ENCODE assay signal across 22 cellular contexts in genomic region chr6:49636368-49637332, GRCh38.
"Had no signal": no experiment of that assay in that cellular context is flagged by ENCODE, and none has a peak within 500 bp of the region (broad histone marks: within the 10 kb centered on the region; RNA-seq: fewer than 3 reads in every experiment).

Gene RHAG (minus strand): TSS chr6:49636839. CDS start chr6:49636812, 27 bp downstream.

- H3K27ac Mint-ChIP-seq: activated CD8-positive, alpha-beta memory T cell treated with anti-CD3 and anti-CD28 coated beads, Interleukin-2, amount 10 ng/mL, durations not matched to agents 7 days and 5 days; activated naive CD4-positive, alpha-beta T cell treated with anti-CD3 and anti-CD28 coated beads for 36 hours; activated naive CD8-positive, alpha-beta T cell; activated T-cell treated with anti-CD3 and anti-CD28 coated beads, Interleukin-2, amount 50 U/mL, for 24 hours; T-helper 17 cell; WTC11 had no signal

- H2AFZ ChIP-seq: PC-9 had no signal

- DNase-seq: activated CD4-positive, alpha-beta T cell treated with anti-CD3 and anti-CD28 coated beads for 48 hours; activated CD4-positive, alpha-beta T cell treated with anti-CD3 and anti-CD28 coated beads, Interleukin-2, amount 50 U/mL, for 4 hours; activated CD4-positive, CD25-positive, alpha-beta regulatory T cell treated with anti-CD3 and anti-CD28 coated beads, Interleukin-2, amount 50 U/mL, for 72 hours; activated CD8-positive, alpha-beta memory T cell treated with anti-CD3 and anti-CD28 coated beads, Interleukin-2, amount 10 ng/mL, durations not matched to agents 7 days and 5 days; activated gamma-delta T cell; activated naive CD4-positive, alpha-beta T cell treated with anti-CD3 and anti-CD28 coated beads for 36 hours; activated T-cell treated with anti-CD3 and anti-CD28 coated beads, Interleukin-2, amount 50 U/mL, for 24 hours; anterior cingulate cortex; cerebellar nuclear complex; NCI-H1092; NCI-H1930; NCI-H2171; NCI-H226; NCI-H526; NCI-H82; PC-9; SHP77 treated with DMSO at 0.1 percent for 48 hours; T-helper 17 cell; T-helper 9 cell had no signal

- H3K9ac ChIP-seq: KMS-11 had no signal

- H3K4me3 Mint-ChIP-seq: activated CD8-positive, alpha-beta memory T cell treated with anti-CD3 and anti-CD28 coated beads, Interleukin-2, amount 10 ng/mL, durations not matched to agents 7 days and 5 days; activated naive CD4-positive, alpha-beta T cell treated with anti-CD3 and anti-CD28 coated beads for 36 hours; activated naive CD8-positive, alpha-beta T cell; activated T-cell treated with anti-CD3 and anti-CD28 coated beads, Interleukin-2, amount 50 U/mL, for 24 hours; T-helper 17 cell; WTC11 had no signal

- H3K9me3 Mint-ChIP-seq: activated naive CD4-positive, alpha-beta T cell treated with anti-CD3 and anti-CD28 coated beads for 36 hours; activated T-cell treated with anti-CD3 and anti-CD28 coated beads, Interleukin-2, amount 50 U/mL, for 24 hours; WTC11 had no signal

- H3K36me3 Mint-ChIP-seq: activated CD8-positive, alpha-beta memory T cell treated with anti-CD3 and anti-CD28 coated beads, Interleukin-2, amount 10 ng/mL, durations not matched to agents 7 days and 5 days; activated naive CD8-positive, alpha-beta T cell; WTC11 had no signal

- H3K27ac ChIP-seq: KMS-11, PC-9 had no signal

- H3K4me3 ChIP-seq: PC-9 had no signal

- ATAC-seq: activated CD8-positive, alpha-beta memory T cell treated with anti-CD3 and anti-CD28 coated beads, Interleukin-2, amount 10 ng/mL, durations not matched to agents 7 days and 5 days; T-helper 17 cell; WTC11 had no signal

- H3K4me2 ChIP-seq: KMS-11, PC-9 had no signal

- H3K4me1 Mint-ChIP-seq: activated CD8-positive, alpha-beta memory T cell treated with anti-CD3 and anti-CD28 coated beads, Interleukin-2, amount 10 ng/mL, durations not matched to agents 7 days and 5 days; T-helper 17 cell had no signal

- H3K27me3 Mint-ChIP-seq: activated CD8-positive, alpha-beta memory T cell treated with anti-CD3 and anti-CD28 coated beads, Interleukin-2, amount 10 ng/mL, durations not matched to agents 7 days and 5 days; activated naive CD8-positive, alpha-beta T cell; activated T-cell treated with anti-CD3 and anti-CD28 coated beads, Interleukin-2, amount 50 U/mL, for 24 hours had no signal
